Comparison of ENCODE assay signal across 10 cellular contexts in the genomic region with DNA sequence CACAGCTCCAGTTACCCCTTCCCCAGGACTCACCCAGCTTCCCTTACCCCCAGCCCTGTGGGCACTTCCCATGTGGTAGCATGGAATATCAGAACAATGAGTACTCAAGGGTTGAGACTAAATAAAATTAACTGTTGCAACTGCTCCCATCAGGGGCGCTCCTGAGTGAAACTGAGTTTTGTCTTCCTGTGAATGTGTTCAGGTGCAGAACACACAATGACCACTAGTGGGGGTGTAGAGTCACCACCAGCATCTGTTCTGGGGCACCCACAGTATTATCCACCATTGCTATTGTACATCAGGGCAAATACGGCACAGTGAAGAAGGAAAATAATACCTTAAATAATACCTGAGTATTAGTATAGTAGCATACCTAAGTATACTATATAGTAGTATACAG.
DNase-seq lines count a peak whose midpoint lies in the region; TF ChIP-seq lines count a peak whose summit lies in the region.
"Had no signal": no experiment of that assay in that cellular context is flagged by ENCODE, and none has a peak within 500 bp of the region (broad histone marks: within the 10 kb centered on the region; RNA-seq: fewer than 3 reads in every experiment).

No MANE protein-coding gene starts in this region.

- DNase-seq in DMS 273 (lab: John Stamatoyannopoulos, UW; ENCODE audit: unreplicated experiment) (peak; percentile 42), DMS 273 treated with DMSO at 0.1 percent for 48 hours (lab: John Stamatoyannopoulos, UW) (no peak), HuH-7 (ENCODE audit: low spot score) (peak; percentile 70), SK-MEL-5 (ENCODE audit: low read depth, low spot score) (peak; percentile 82), mesenteric fat pad (ENCODE audit: low spot score) (peak; percentile 24), amygdala (lab: John Stamatoyannopoulos, UW) (no peak), coronary artery (ENCODE audit: low spot score) (no peak)
- no peak for DNase-seq in activated CD4-positive, CD25-positive, alpha-beta regulatory T cell (lab: John Stamatoyannopoulos, UW)
- DNase-seq: activated naive CD4-positive, alpha-beta T cell treated with anti-CD3 and anti-CD28 coated beads, Interleukin-2, amount 50 U/mL, for 16 hours; NCI-H1105 had no signal

- no peak overlapping the region for H3K4me3 ChIP-seq in coronary artery

- no peak for TF ChIP-seq CTCF in coronary artery (IDR thresholded peaks at IDR 0.05)

- in situ Hi-C loops in SK-MEL-5 (cut with HindIII; ENCODE audit: low pct_unique_long_range_greater_than_20kb, low sequenced_read_pairs) = no loop called here

- H3K27ac ChIP-seq in coronary artery = no peak overlapping the region

Comparison
In these comparisons a context has a peak if more than half of its experiments do, and no peak if none do; other contexts are left out.
1. DNase-seq: peak in DMS 273 (single experiment), HuH-7 (single experiment), SK-MEL-5 (single experiment) and mesenteric fat pad (single experiment); none in DMS 273 treated with DMSO at 0.1 percent for 48 hours (single experiment), amygdala (0 of 56), coronary artery (single experiment) and activated CD4-positive, CD25-positive, alpha-beta regulatory T cell (0 of 4).